Comparison of ENCODE assay signal across 16 cellular contexts in genomic region chr21:15408089-15408488, GRCh38.
A peak's percentile ranks its signal among the peaks of the same experiment; 100 is the strongest.
DNase-seq lines count a peak whose midpoint lies in the region; ATAC-seq, FAIRE-seq and TF ChIP-seq lines count a peak whose summit lies in the region.
"Had no signal": no experiment of that assay in that cellular context is flagged by ENCODE, and none has a peak within 500 bp of the region (broad histone marks: within the 10 kb centered on the region; RNA-seq: fewer than 3 reads in every experiment).

No MANE protein-coding gene starts in this region.

- no peak for TF ChIP-seq RAD21 in GM12878 (IDR thresholded peaks at IDR 0.05; ENCODE audit: insufficient read depth, low read depth, low read length)

- H3K36me3 ChIP-seq in GM12878 (ENCODE audit: control insufficient read depth in 2 of 2, insufficient read depth in 2 of 2, low read length in 1 of 2) (no peaks in the 10 kb centered on the region), MG63 (no peaks in the 10 kb centered on the region)

- in situ Hi-C loops in GM12878 (cut with MboI), result no loop called here

- no peak overlapping the region for H2AFZ ChIP-seq in GM12878 (ENCODE audit: control insufficient read depth, low read depth, low read length)

- intact Hi-C loops in GM12878 (cut with micrococcal nuclease; ENCODE audit: unreplicated experiment) (no loop called here), posterior cingulate gyrus (cut with DNase I) (no loop called here)

- H3K79me2 ChIP-seq in GM12878 (ENCODE audit: control insufficient read depth, insufficient read depth, low read length), result no peaks in the 10 kb centered on the region

- DNase-seq in GM12878 (ENCODE audit: low read depth, low spot score) (no peak), SHP77 treated with DMSO at 0.1 percent for 48 hours (lab: John Stamatoyannopoulos, UW) (no peak), posterior cingulate gyrus (no peak), MG63 (no peak)
- no peak for DNase-seq in activated CD8-positive, alpha-beta memory T cell treated with anti-CD3 and anti-CD28 coated beads for 24 hours
- DNase-seq: activated B cell treated with CpG ODN at 0.5 μM for 24 hours, activated T-cell treated with anti-CD3 and anti-CD28 coated beads for 4 hours, amniotic stem cell, EL, erythroblast, Karpas-422 had no signal

- 3% methylated on average over 2 of the region's 2 CpGs for WGBS in GM12878 (ENCODE audit: insufficient coverage, insufficient replicate concordance, low lambda C conversion rate, missing lambda C conversion rate)

- POLR2A ChIA-PET in GM12878 (lab: Charles Lee), result no interaction called here

- H3K4me3 ChIP-seq in GM12878, result no peak overlapping the region
- H3K4me3 ChIP-seq in MG63, result no peak overlapping the region
- H3K4me3 ChIP-seq: lung had no signal

- H3K9ac ChIP-seq in GM12878 (ENCODE audit: control insufficient read depth, insufficient read depth, low read length), result no peak overlapping the region

- H3K4me2 ChIP-seq in GM12878 (ENCODE audit: control insufficient read depth, insufficient read depth), result no peak overlapping the region

- TF ChIP-seq CTCF in GM12878 (IDR thresholded peaks at IDR 0.05 in 2 of 3, conservative IDR thresholded peaks at IDR 0.05 in 1 of 3; ENCODE audit: control insufficient read depth in 2 of 3, extremely low read depth in 1 of 3, insufficient read depth in 1 of 3, low read depth in 3 of 3, low read length in 3 of 3), result no peak

- TF ChIP-seq POLR2A in GM12878 (IDR thresholded peaks at IDR 0.05; ENCODE audit: low read depth, low read length), result no peak

- peak in 1 of 2 experiments; percentile 37; a peak in 1 of 4 replicates for TF ChIP-seq EP300 in GM12878 (IDR thresholded peaks at IDR 0.05; ENCODE audit: borderline replicate concordance in 1 of 2, control insufficient read depth in 1 of 2, low read depth in 2 of 2, low read length in 2 of 2)

- no TSS peak for BruUV-seq in GM12878 (replicated peaks; lab: Mats Ljungman, UMichigan)

- peak; percentile 91 for ATAC-seq in GM18858 (IDR thresholded peaks at IDR 0.05; ENCODE audit: unreplicated experiment)
- ATAC-seq in GM21423 (IDR thresholded peaks at IDR 0.05; ENCODE audit: unreplicated experiment), result peak; percentile 74
- peak; percentile 78 for ATAC-seq in HG03066 (IDR thresholded peaks at IDR 0.05; ENCODE audit: low read depth, unreplicated experiment)
- ATAC-seq in GM12878, result peak; percentile 95

- no peaks in the 10 kb centered on the region for H3K27me3 ChIP-seq in GM12878 (replicated peaks in 1 of 2; ENCODE audit: control insufficient read depth in 2 of 2, insufficient read depth in 2 of 2, low read length in 1 of 2)
- no peaks in the 10 kb centered on the region for H3K27me3 ChIP-seq in MG63

- RAD21 ChIA-PET in GM12878 (lab: Charles Lee; ENCODE audit: unreplicated experiment), result no interaction called here

- H3K9me3 ChIP-seq in GM12878 (replicated peaks; ENCODE audit: control insufficient read depth, insufficient read depth, low read length) (no peaks in the 10 kb centered on the region; the same call in 1 of the 3 replicates), MG63 (no peaks in the 10 kb centered on the region)

- CTCF ChIA-PET in GM12878 (lab: Yijun Ruan, JAX), result interaction anchor here (1.0 kb wide), 1 partner anchor 368 kb away, joined by 3 read pairs; no protein-coding TSS in a partner anchor

- SMC1A ChIA-PET in GM12878 (lab: Charles Lee; ENCODE audit: uncharacterized antibody, unreplicated experiment), result interaction anchor here (0.7 to 1.2 kb wide), 2 partner anchors 15 to 19 kb away, joined by 3 to 5 read pairs; no protein-coding TSS in a partner anchor

- H3K27ac ChIP-seq in GM12878 (ENCODE audit: control insufficient read depth, insufficient read depth), result no peak overlapping the region
- H3K27ac ChIP-seq: C4-2B had no signal

- no peak for FAIRE-seq in GM12878 (lab: Jason Lieb, UNC)

- no peaks in the 10 kb centered on the region for H3K4me1 ChIP-seq in GM12878 (ENCODE audit: control insufficient read depth, insufficient read depth, low read length)

- no peaks in the 10 kb centered on the region for H4K20me1 ChIP-seq in GM12878 (ENCODE audit: control insufficient read depth, insufficient read depth)

TF ChIP-seq in GM12878, 131 proteins besides CTCF, POLR2A, EP300 and RAD21:
- TF ChIP-seq CBFB (IDR thresholded peaks at IDR 0.05; ENCODE audit: low read depth) (0 out of 2 replicates have a peak, but pooled peaks have one; percentile 21), CBX5 (IDR thresholded peaks at IDR 0.05; ENCODE audit: low read depth) (0 out of 2 replicates have a peak, but pooled peaks have one; percentile 34), FOXM1 (IDR thresholded peaks at IDR 0.05; ENCODE audit: low read depth, low read length) (peak; percentile 63; the same call in 1 of the 2 replicates), CHD2 (IDR thresholded peaks at IDR 0.05; ENCODE audit: borderline replicate concordance, low read depth, low read length) (no peak), RAD51 (IDR thresholded peaks at IDR 0.05) (no peak), CREB1 (IDR thresholded peaks at IDR 0.05; ENCODE audit: low read depth) (0 out of 2 replicates have a peak, but pooled peaks have one; percentile 26), SRF (IDR thresholded peaks at IDR 0.05; ENCODE audit: low read depth in 2 of 2, low read length in 2 of 2) (no peak), ZNF24 (IDR thresholded peaks at IDR 0.05) (no peak), EED (IDR thresholded peaks at IDR 0.05; ENCODE audit: low read depth) (peak; percentile 46), MYB (IDR thresholded peaks at IDR 0.05; ENCODE audit: borderline replicate concordance, low read depth, low read length) (no peak), GABPA (IDR thresholded peaks at IDR 0.05; ENCODE audit: low read depth) (no peak), IKZF2 (IDR thresholded peaks at IDR 0.05) (peak; percentile 27 to 29; a peak in 2 of 4 replicates), ZNF217 (IDR thresholded peaks at IDR 0.05) (no peak), JUNB (IDR thresholded peaks at IDR 0.05) (peak; percentile 68), PKNOX1 (IDR thresholded peaks at IDR 0.05) (no peak), CEBPB (IDR thresholded peaks at IDR 0.05; ENCODE audit: borderline replicate concordance in 1 of 2, low read depth in 2 of 2, low read length in 2 of 2) (no peak), NFIC (IDR thresholded peaks at IDR 0.05; ENCODE audit: low read depth, low read length) (peak; percentile 84), POU2F2 (IDR thresholded peaks at IDR 0.05; ENCODE audit: borderline replicate concordance, low read depth, low read length) (no peak), CREM (IDR thresholded peaks at IDR 0.05; ENCODE audit: low read depth) (peak; percentile 56; the same call in 1 of the 2 replicates), ATF2 (IDR thresholded peaks at IDR 0.05; ENCODE audit: low read length) (peak; percentile 62), RUNX3 (IDR thresholded peaks at IDR 0.05; ENCODE audit: low read length) (peak; percentile 90), TCF12 (IDR thresholded peaks at IDR 0.05; ENCODE audit: low read depth, low read length) (no peak), SUZ12 (IDR thresholded peaks at IDR 0.05; ENCODE audit: unreplicated experiment) (no peak), KDM1A (IDR thresholded peaks at IDR 0.05; ENCODE audit: borderline replicate concordance) (no peak), HCFC1 (IDR thresholded peaks at IDR 0.05; ENCODE audit: low read length) (no peak), BHLHE40 (IDR thresholded peaks at IDR 0.05; ENCODE audit: borderline replicate concordance in 1 of 2, low read depth in 2 of 2, low read length in 1 of 2) (0 out of 4 replicates have a peak, but pooled peaks of 1 of the 2 experiments have one; percentile 19), CHD4 (IDR thresholded peaks at IDR 0.05) (no peak)
